8 cellular contexts compared by ENCODE assay signal in genomic region chr11:74004694-74005615, GRCh38.
DNase-seq lines count a peak whose midpoint lies in the region; ATAC-seq and TF ChIP-seq lines count a peak whose summit lies in the region.

No MANE protein-coding gene starts in this region.

- TF ChIP-seq CTCF in GM10266 (IDR thresholded peaks at IDR 0.05; ENCODE audit: control insufficient read depth, insufficient read depth, low read depth, missing control alignments): no peak

- peak; percentile 79 for ATAC-seq in HG03108 (IDR thresholded peaks at IDR 0.05; ENCODE audit: unreplicated experiment)
- no peak for ATAC-seq in HG02763 (IDR thresholded peaks at IDR 0.05; ENCODE audit: unreplicated experiment)

- DNase-seq in activated CD4-positive, alpha-beta T cell treated with anti-CD3 and anti-CD28 coated beads, Interleukin-2, amount 50 U/mL, for 4 hours: peak; percentile 77 to 80
- DNase-seq in erythroblast (lab: John Stamatoyannopoulos, UW) (peak; percentile 56 to 66), GM10266 (ENCODE audit: extremely low spot score) (no peak), SW 1271 (lab: John Stamatoyannopoulos, UW) (no peak), RKO (ENCODE audit: low spot score) (no peak)
- DNase-seq in stimulated activated CD8-positive, alpha-beta memory T cell treated with anti-CD3 and anti-CD28 coated beads, Interleukin-15, amount 100 ng/mL, for 24 hours (ENCODE audit: low read depth): peak; percentile 33

- TF ChIP-seq POLR2A in erythroblast (IDR thresholded peaks at IDR 0.05; ENCODE audit: low read length): no peak

Comparison
In these comparisons a context has a peak if more than half of its experiments do, and no peak if none do; other contexts are left out.
1. DNase-seq: peak in activated CD4-positive, alpha-beta T cell treated with anti-CD3 and anti-CD28 coated beads, Interleukin-2, amount 50 U/mL, for 4 hours (2 of 2), erythroblast (2 of 2) and stimulated activated CD8-positive, alpha-beta memory T cell treated with anti-CD3 and anti-CD28 coated beads, Interleukin-15, amount 100 ng/mL, for 24 hours (single experiment); none in GM10266 (single experiment), SW 1271 (0 of 2) and RKO (single experiment).